ENCODE assay signal across 17 cellular contexts in the genomic region with DNA sequence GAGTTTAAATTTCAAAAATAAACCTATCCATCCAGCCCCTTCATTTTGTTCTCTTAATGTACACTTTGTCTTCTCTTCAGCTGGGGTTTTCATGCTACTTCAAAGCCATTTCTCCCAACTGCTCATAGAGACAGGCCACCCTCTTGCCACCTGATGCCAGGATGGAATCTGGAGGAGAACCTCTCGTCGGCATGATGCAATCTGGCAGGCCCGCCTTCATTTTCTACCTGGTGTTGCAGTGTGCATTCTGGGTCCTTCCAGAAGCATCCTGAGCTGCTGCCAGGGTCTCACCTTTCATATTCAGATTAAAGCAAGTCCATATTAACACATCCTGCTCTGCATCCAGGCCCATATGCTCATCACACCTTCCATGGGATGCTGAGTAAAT.
A peak's percentile ranks its signal among the peaks of the same experiment; 100 is the strongest.
DNase-seq lines count a peak whose midpoint lies in the region; ATAC-seq and TF ChIP-seq lines count a peak whose summit lies in the region.
"Had no signal": no experiment of that assay in that cellular context is flagged by ENCODE, and none has a peak within 500 bp of the region (broad histone marks: within the 10 kb centered on the region; RNA-seq: fewer than 3 reads in every experiment).

No MANE protein-coding gene starts in this region.

- no peak overlapping the region for H3K4me3 Mint-ChIP-seq in activated naive CD8-positive, alpha-beta T cell
- no peak overlapping the region for H3K4me3 Mint-ChIP-seq in activated naive CD8-positive, alpha-beta T cell treated with anti-CD3 and anti-CD28 coated beads, Interleukin-2, amount 50 U/mL, for 24 hours
- no peak overlapping the region for H3K4me3 Mint-ChIP-seq in activated T-cell treated with anti-CD3 and anti-CD28 coated beads, Interleukin-2, amount 50 U/mL, for 4 hours
- H3K4me3 Mint-ChIP-seq: CD4-positive, CD25-positive, alpha-beta regulatory T cell; CD8-positive, alpha-beta memory T cell; H9 had no signal

- 90% methylated on average over 3 of the region's 3 CpGs for WGBS in thymus

- no peak overlapping the region for H3K4me2 ChIP-seq in MM.1S (ENCODE audit: low read depth, low read length)

- DNase-seq in activated naive CD8-positive, alpha-beta T cell treated with anti-CD3 and anti-CD28 coated beads, Interleukin-2, amount 50 U/mL, for 24 hours: no peak
- DNase-seq in epithelial cell of prostate (ENCODE audit: low read depth, low spot score) (no peak), MM.1S (no peak)
- no peak for DNase-seq in activated T-cell treated with anti-CD3 and anti-CD28 coated beads, Interleukin-2, amount 50 U/mL, for 4 hours
- DNase-seq: ACHN; BE2C; C1 segment of cervical spinal cord; CD4-positive, CD25-positive, alpha-beta regulatory T cell; CD8-positive, alpha-beta memory T cell; COR-L47; DMS 273 treated with DMSO at 0.1 percent for 48 hours; DMS53; DND-41; H9 had no signal

- no peaks in the 10 kb centered on the region for H3K9me2 ChIP-seq in MM.1S (replicated peaks; ENCODE audit: insufficient read depth, low read length)

- H3K4me3 ChIP-seq in thymus (ENCODE audit: low read length) (no peak overlapping the region), MM.1S (ENCODE audit: low read length) (no peak overlapping the region)
- H3K4me3 ChIP-seq: GM12878 had no signal

- peak overlapping the region; percentile 3 for H3K27ac Mint-ChIP-seq in activated naive CD8-positive, alpha-beta T cell
- no peak overlapping the region for H3K27ac Mint-ChIP-seq in activated naive CD8-positive, alpha-beta T cell treated with anti-CD3 and anti-CD28 coated beads, Interleukin-2, amount 50 U/mL, for 24 hours
- H3K27ac Mint-ChIP-seq: H9 had no signal

- H3K36me3 Mint-ChIP-seq in activated naive CD8-positive, alpha-beta T cell: peaks cover 4% of the 10 kb centered on the region
- H3K36me3 Mint-ChIP-seq in activated naive CD8-positive, alpha-beta T cell treated with anti-CD3 and anti-CD28 coated beads, Interleukin-2, amount 50 U/mL, for 24 hours (ENCODE audit: low read depth): no peaks in the 10 kb centered on the region
- H3K36me3 Mint-ChIP-seq in activated T-cell treated with anti-CD3 and anti-CD28 coated beads, Interleukin-2, amount 50 U/mL, for 4 hours (ENCODE audit: insufficient read depth): peaks cover 5% of the 10 kb centered on the region

- H3K27me3 ChIP-seq in thymus (ENCODE audit: control insufficient read depth, insufficient read depth): no peaks in the 10 kb centered on the region
- H3K27me3 ChIP-seq in MM.1S (replicated peaks; ENCODE audit: insufficient read depth, low read length): no peaks in the 10 kb centered on the region
- H3K27me3 ChIP-seq: BE2C had no signal

- H2AFZ ChIP-seq in MM.1S (ENCODE audit: low read length): no peak overlapping the region

- H3K4me1 ChIP-seq in thymus (ENCODE audit: control insufficient read depth, insufficient read depth, low read length): no peaks in the 10 kb centered on the region
- H3K4me1 ChIP-seq in MM.1S (ENCODE audit: low read length): no peaks in the 10 kb centered on the region
- H3K4me1 ChIP-seq: BE2C had no signal

- no peaks in the 10 kb centered on the region for H3F3A ChIP-seq in MM.1S (ENCODE audit: insufficient read depth, low read length)

- H3K36me3 ChIP-seq in thymus (ENCODE audit: control insufficient read depth, insufficient read depth) (no peaks in the 10 kb centered on the region), MM.1S (replicated peaks; ENCODE audit: insufficient read depth, low read length) (no peaks in the 10 kb centered on the region)
- H3K36me3 ChIP-seq: BE2C had no signal

- H3K4me1 Mint-ChIP-seq in activated naive CD8-positive, alpha-beta T cell (ENCODE audit: low read depth): no peaks in the 10 kb centered on the region
- no peaks in the 10 kb centered on the region for H3K4me1 Mint-ChIP-seq in activated naive CD8-positive, alpha-beta T cell treated with anti-CD3 and anti-CD28 coated beads, Interleukin-2, amount 50 U/mL, for 24 hours
- no peaks in the 10 kb centered on the region for H3K4me1 Mint-ChIP-seq in activated T-cell treated with anti-CD3 and anti-CD28 coated beads, Interleukin-2, amount 50 U/mL, for 4 hours (ENCODE audit: low read depth)
- H3K4me1 Mint-ChIP-seq: CD8-positive, alpha-beta memory T cell; H9 had no signal

- H3K27ac ChIP-seq in epithelial cell of prostate: peak overlapping the region; percentile 21
- H3K27ac ChIP-seq in thymus (ENCODE audit: low read depth): peak overlapping the region; percentile 25
- H3K27ac ChIP-seq in MM.1S (ENCODE audit: low read length): no peak overlapping the region

- H3K79me2 ChIP-seq in MM.1S (ENCODE audit: low read length): no peaks in the 10 kb centered on the region

- no peaks in the 10 kb centered on the region for H3K27me3 Mint-ChIP-seq in activated naive CD8-positive, alpha-beta T cell
- no peaks in the 10 kb centered on the region for H3K27me3 Mint-ChIP-seq in activated naive CD8-positive, alpha-beta T cell treated with anti-CD3 and anti-CD28 coated beads, Interleukin-2, amount 50 U/mL, for 24 hours
- H3K27me3 Mint-ChIP-seq in activated T-cell treated with anti-CD3 and anti-CD28 coated beads, Interleukin-2, amount 50 U/mL, for 4 hours (ENCODE audit: low read depth): no peaks in the 10 kb centered on the region
- H3K27me3 Mint-ChIP-seq: CD4-positive, CD25-positive, alpha-beta regulatory T cell; CD8-positive, alpha-beta memory T cell had no signal

- TF ChIP-seq CTCF in MM.1S (IDR thresholded peaks at IDR 0.05; ENCODE audit: low read length): no peak

- no peak overlapping the region for H3K9ac ChIP-seq in MM.1S (ENCODE audit: low read length)

- no peaks in the 10 kb centered on the region for H3K9me3 Mint-ChIP-seq in activated naive CD8-positive, alpha-beta T cell (ENCODE audit: low read depth)
- H3K9me3 Mint-ChIP-seq in activated naive CD8-positive, alpha-beta T cell treated with anti-CD3 and anti-CD28 coated beads, Interleukin-2, amount 50 U/mL, for 24 hours: no peaks in the 10 kb centered on the region
- no peaks in the 10 kb centered on the region for H3K9me3 Mint-ChIP-seq in activated T-cell treated with anti-CD3 and anti-CD28 coated beads, Interleukin-2, amount 50 U/mL, for 4 hours
- H3K9me3 Mint-ChIP-seq: CD8-positive, alpha-beta memory T cell; H9 had no signal

- ATAC-seq in activated naive CD8-positive, alpha-beta T cell treated with anti-CD3 and anti-CD28 coated beads, Interleukin-2, amount 50 U/mL, for 24 hours: no peak
- ATAC-seq in activated T-cell treated with anti-CD3 and anti-CD28 coated beads, Interleukin-2, amount 50 U/mL, for 4 hours: no peak
- ATAC-seq: GM12878 had no signal

- H3K9me3 ChIP-seq in thymus (ENCODE audit: control insufficient read depth) (no peaks in the 10 kb centered on the region), MM.1S (replicated peaks; ENCODE audit: insufficient read depth, low read length) (no peaks in the 10 kb centered on the region)
- H3K9me3 ChIP-seq: BE2C had no signal

- H4K20me1 ChIP-seq in MM.1S (ENCODE audit: insufficient read depth, low read length): no peaks in the 10 kb centered on the region
